8 cellular contexts compared by ENCODE assay signal in the genomic region with DNA sequence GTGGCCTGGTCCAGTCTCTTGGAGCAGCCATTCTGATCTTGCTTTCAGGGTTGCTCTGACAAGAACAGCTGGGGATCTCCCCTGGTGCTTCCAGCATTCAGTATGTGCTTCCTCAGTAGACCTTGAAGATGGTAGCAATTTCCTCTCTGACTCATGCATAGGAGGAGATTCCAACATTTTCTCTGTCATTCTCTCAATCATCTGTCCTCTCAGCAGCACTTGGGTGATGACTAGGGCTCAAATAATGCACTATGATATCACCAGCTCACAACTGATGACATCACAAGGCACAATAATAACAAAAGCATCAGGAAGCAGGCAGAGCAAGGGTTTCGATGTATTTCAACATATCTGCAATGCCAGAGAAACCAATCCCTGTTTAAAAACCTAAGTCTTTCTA. TPM values are rescaled to one million over a fixed set of nuclear protein-coding genes. Genes with fewer than 3 reads are reported as not detected.
A peak's percentile ranks its signal among the peaks of the same experiment; 100 is the strongest.
DNase-seq lines count a peak whose midpoint lies in the region; ATAC-seq and TF ChIP-seq lines count a peak whose summit lies in the region.

No MANE protein-coding gene starts in this region.

- no peak overlapping the region; the same call in 1 of the 2 replicates for H3K14ac ChIP-seq in IMR-90 (replicated peaks; ENCODE audit: low read depth, low read length)

- H3K9me3 ChIP-seq in IMR-90 (ENCODE audit: control insufficient read depth, insufficient read depth, low read length), result no peaks in the 10 kb centered on the region

- TF ChIP-seq POLR2A in IMR-90 (IDR thresholded peaks at IDR 0.05; ENCODE audit: low read depth, low read length), result no peak

- H2BK20ac ChIP-seq in IMR-90 (ENCODE audit: low read depth, low read length), result peak overlapping the region; percentile 87

- intact Hi-C loops in IMR-90 (cut with micrococcal nuclease) (no loop called here), cardiac septum (cut with DNase I) (no loop called here)

- H2AK5ac ChIP-seq in IMR-90 (ENCODE audit: low read depth, low read length), result peak overlapping the region; percentile 81

- H3K9ac ChIP-seq in IMR-90 (ENCODE audit: low read depth, low read length), result no peak overlapping the region

- H4K20me1 ChIP-seq in IMR-90 (ENCODE audit: insufficient read depth, low read length), result no peaks in the 10 kb centered on the region

- H2BK15ac ChIP-seq in IMR-90 (ENCODE audit: low read depth, low read length), result peak overlapping the region; percentile 0; the same call in 1 of the 3 replicates

- peaks cover 3% of the 10 kb centered on the region; the same call in 1 of the 2 replicates for H3K9me1 ChIP-seq in IMR-90 (ENCODE audit: insufficient read depth, low read length)

- DNase-seq in IMR-90 (peak; percentile 99), cardiac septum (ENCODE audit: low spot score) (no peak), activated gamma-delta T cell treated with Interleukin-2 at 50 U/mL for 16 hours (no peak), coronary artery (ENCODE audit: low spot score) (no peak)

- peaks cover 19% of the 10 kb centered on the region for H3K4me1 ChIP-seq in ACC112 (ENCODE audit: control insufficient read depth, insufficient read depth, low read length, unreplicated experiment)
- peaks cover 7% of the 10 kb centered on the region for H3K4me1 ChIP-seq in IMR-90 (ENCODE audit: control insufficient read depth, insufficient read depth, low read length)

- TF ChIP-seq RAD21 in IMR-90 (IDR thresholded peaks at IDR 0.05; ENCODE audit: low read length), result 0 out of 2 replicates have a peak, but pooled peaks have one; percentile 5

- TF ChIP-seq CTCF in IMR-90 (conservative IDR thresholded peaks at IDR 0.05; ENCODE audit: low read depth, low read length), result no peak
- TF ChIP-seq CTCF in coronary artery (IDR thresholded peaks at IDR 0.05), result no peak

- H3K27ac ChIP-seq in ACC112 (ENCODE audit: low read depth, low read length) (peak overlapping the region; percentile 76), IMR-90 (ENCODE audit: insufficient read depth, low read length) (peak overlapping the region; percentile 48), coronary artery (no peak overlapping the region)

- no peak overlapping the region for H2AK9ac ChIP-seq in IMR-90 (replicated peaks; ENCODE audit: low read depth, low read length, poor library complexity)

- no TSS peak for BruUV-seq in IMR-90 (replicated peaks; lab: Mats Ljungman, UMichigan)

- ATAC-seq in GM19395 (IDR thresholded peaks at IDR 0.05; ENCODE audit: unreplicated experiment) (peak; percentile 50), IMR-90 (ENCODE audit: low read depth) (peak; percentile 87), esophagus mucosa (peak; percentile 97), HG03520 (IDR thresholded peaks at IDR 0.05; ENCODE audit: unreplicated experiment) (no peak)

- peak overlapping the region; percentile 97 for H2BK5ac ChIP-seq in IMR-90 (ENCODE audit: low read depth, low read length, poor library complexity, severe bottlenecking)

- in situ Hi-C loops in IMR-90 (cut with MboI; ENCODE audit: low sequenced_read_pairs), result no loop called here

- no peaks in the 10 kb centered on the region for H3K79me2 ChIP-seq in ACC112 (ENCODE audit: control insufficient read depth, insufficient read depth, low read length, unreplicated experiment)

- H4K8ac ChIP-seq in IMR-90 (ENCODE audit: low read depth in 2 of 2, low read length in 2 of 2), result peak overlapping the region; percentile 5 to 71; a peak in 3 of 4 replicates

- peak overlapping the region; percentile 59 for H4K91ac ChIP-seq in IMR-90 (ENCODE audit: insufficient read depth, low read depth, low read length)

- H3K56ac ChIP-seq in IMR-90 (ENCODE audit: extremely low read depth, insufficient read depth, low read length), result no peak overlapping the region; the same call in 1 of the 2 replicates

- no CpG with 5 or more reads among the region's 1 CpG for WGBS in IMR-90 (ENCODE audit: extremely low coverage in 2 of 2, insufficient read length in 1 of 2), 2 experiments

- dilution Hi-C loops in IMR-90 (cut with HindIII; ENCODE audit: low sequenced_read_pairs, unreplicated experiment), result no loop called here

- H3K27me3 ChIP-seq in ACC112 (ENCODE audit: insufficient read depth, low read length) (no peaks in the 10 kb centered on the region), IMR-90 (ENCODE audit: control insufficient read depth, insufficient read depth, low read length) (no peaks in the 10 kb centered on the region)

- peak overlapping the region; percentile 16; the same call in 1 of the 2 replicates for H3K18ac ChIP-seq in IMR-90 (ENCODE audit: low read depth, low read length)

- POLR2A ChIA-PET in IMR-90 (lab: Charles Lee; ENCODE audit: unreplicated experiment), result no interaction called here

- no peaks in the 10 kb centered on the region for H3K36me3 ChIP-seq in ACC112 (ENCODE audit: insufficient read depth, low read length)
- H3K36me3 ChIP-seq in IMR-90 (ENCODE audit: control insufficient read depth, insufficient read depth, low read length), result no peaks in the 10 kb centered on the region

- peak overlapping the region; percentile 90; the same call in 1 of the 2 replicates for H2BK120ac ChIP-seq in IMR-90 (ENCODE audit: low read depth, low read length)

- peak overlapping the region; percentile 57; the same call in 1 of the 2 replicates for H3K4ac ChIP-seq in IMR-90 (ENCODE audit: low read depth, low read length)

- no peak overlapping the region for H3K4me3 ChIP-seq in ACC112 (ENCODE audit: low read depth, low read length)
- H3K4me3 ChIP-seq in IMR-90 (ENCODE audit: insufficient read depth, low read depth, low read length), result no peak overlapping the region
- no peak overlapping the region for H3K4me3 ChIP-seq in coronary artery

- H3K4me2 ChIP-seq in IMR-90 (ENCODE audit: low read depth, low read length), result no peak overlapping the region

- peaks cover 0 to 3% of the 10 kb centered on the region in 2 experiments; a peak in 1 of 4 replicates for H3K79me1 ChIP-seq in IMR-90 (ENCODE audit: low read depth in 1 of 2, low read length in 2 of 2)

- CTCF ChIA-PET in IMR-90 (lab: Yijun Ruan, JAX), result no interaction called here

- H2AFZ ChIP-seq in ACC112 (ENCODE audit: low read length, unreplicated experiment) (peak overlapping the region; percentile 12), IMR-90 (replicated peaks; ENCODE audit: low read length, poor library complexity) (peak overlapping the region; percentile 4)

- no peak overlapping the region for H3K23ac ChIP-seq in IMR-90 (ENCODE audit: low read depth, low read length)

- peak overlapping the region; percentile 16; the same call in 1 of the 2 replicates for H4K5ac ChIP-seq in IMR-90 (ENCODE audit: low read depth, low read length)

TF ChIP-seq in IMR-90, 13 proteins besides CTCF, POLR2A, EP300 and RAD21:
- TF ChIP-seq NFE2L2 (IDR thresholded peaks at IDR 0.05; ENCODE audit: low read depth, low read length) (no peak; the same call in 1 of the 2 replicates), SMC3 (IDR thresholded peaks at IDR 0.05; ENCODE audit: low read depth, low read length) (peak; percentile 4; the same call in 1 of the 2 replicates), RCOR1 (IDR thresholded peaks at IDR 0.05; ENCODE audit: insufficient replicate concordance, low read length) (peak; percentile 69), RFX5 (IDR thresholded peaks at IDR 0.05; ENCODE audit: low read depth, low read length) (no peak), MXI1 (IDR thresholded peaks at IDR 0.05; ENCODE audit: borderline replicate concordance, low read depth, low read length) (no peak), FOS (IDR thresholded peaks at IDR 0.05; ENCODE audit: low read depth, low read length) (peak; percentile 91), CEBPB (IDR thresholded peaks at IDR 0.05; ENCODE audit: low read depth, low read length) (peak; percentile 97), BHLHE40 (IDR thresholded peaks at IDR 0.05; ENCODE audit: low read depth, low read length) (0 out of 2 replicates have a peak, but pooled peaks have one; percentile 43), CHD1 (IDR thresholded peaks at IDR 0.05; ENCODE audit: low read depth, low read length) (no peak; the same call in 1 of the 2 replicates), MAFK (IDR thresholded peaks at IDR 0.05; ENCODE audit: low read depth, low read length) (peak; percentile 9; the same call in 1 of the 2 replicates), MAZ (IDR thresholded peaks at IDR 0.05; ENCODE audit: borderline replicate concordance, low read depth, low read length) (no peak)
- TF ChIP-seq, protein P1, sequence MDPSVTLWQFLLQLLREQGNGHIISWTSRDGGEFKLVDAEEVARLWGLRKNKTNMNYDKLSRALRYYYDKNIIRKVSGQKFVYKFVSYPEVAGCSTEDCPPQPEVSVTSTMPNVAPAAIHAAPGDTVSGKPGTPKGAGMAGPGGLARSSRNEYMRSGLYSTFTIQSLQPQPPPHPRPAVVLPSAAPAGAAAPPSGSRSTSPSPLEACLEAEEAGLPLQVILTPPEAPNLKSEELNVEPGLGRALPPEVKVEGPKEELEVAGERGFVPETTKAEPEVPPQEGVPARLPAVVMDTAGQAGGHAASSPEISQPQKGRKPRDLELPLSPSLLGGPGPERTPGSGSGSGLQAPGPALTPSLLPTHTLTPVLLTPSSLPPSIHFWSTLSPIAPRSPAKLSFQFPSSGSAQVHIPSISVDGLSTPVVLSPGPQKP (IDR thresholded peaks at IDR 0.05; ENCODE audit: borderline replicate concordance, low read depth, low read length), result no peak
- TF ChIP-seq, protein P2, sequence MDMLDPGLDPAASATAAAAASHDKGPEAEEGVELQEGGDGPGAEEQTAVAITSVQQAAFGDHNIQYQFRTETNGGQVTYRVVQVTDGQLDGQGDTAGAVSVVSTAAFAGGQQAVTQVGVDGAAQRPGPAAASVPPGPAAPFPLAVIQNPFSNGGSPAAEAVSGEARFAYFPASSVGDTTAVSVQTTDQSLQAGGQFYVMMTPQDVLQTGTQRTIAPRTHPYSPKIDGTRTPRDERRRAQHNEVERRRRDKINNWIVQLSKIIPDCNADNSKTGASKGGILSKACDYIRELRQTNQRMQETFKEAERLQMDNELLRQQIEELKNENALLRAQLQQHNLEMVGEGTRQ (IDR thresholded peaks at IDR 0.05; ENCODE audit: low read depth, low read length), result no peak

RNA-seq across cellular contexts. Expression of a gene that starts 52.7 kb away (rescaled TPM):
- 35.0 and 43.0 TPM in 2 replicates for total RNA-seq in IMR-90 (2012; rRNA removed)
- polyA plus RNA-seq in IMR-90 (2012; rRNA removed), result 40.9 and 56.2 TPM in 2 replicates
- polyA plus RNA-seq in IMR-90 (2012; cell fraction: cytosol; rRNA removed), result 42.6 and 52.3 TPM in 2 replicates
- 482 and 691 TPM in 2 replicates for polyA plus RNA-seq in IMR-90 (2012; cell fraction: nucleus; rRNA removed; ENCODE audit: low replicate concordance)
- 56.3 TPM for total RNA-seq in esophagus mucosa
- 16.0 TPM for total RNA-seq in cardiac septum

Comparison
In these comparisons a context has a peak if more than half of its experiments do, and no peak if none do; other contexts are left out.
1. H3K27ac ChIP-seq: peak in ACC112 (single experiment) and IMR-90 (single experiment); none in coronary artery (0 of 2).